In genomic region chr22:23164091-23164490, GRCh38 we compare ENCODE assay signal across 1 cellular context.
TF ChIP-seq lines count a peak whose summit lies in the region.

No MANE protein-coding gene starts in this region.

TF ChIP-seq in K562, 482 proteins besides CTCF, POLR2A, EP300 and RAD21:
- TF ChIP-seq ZKSCAN1 (IDR thresholded peaks at IDR 0.05; ENCODE audit: low read depth, low read length), result 0 out of 2 replicates have a peak, but pooled peaks have one; percentile 6
- no peak for TF ChIP-seq ZBTB43 (CRISPR knock-in tag; IDR thresholded peaks at IDR 0.05)
- TF ChIP-seq POU5F1 (IDR thresholded peaks at IDR 0.05; ENCODE audit: borderline replicate concordance, low read depth, low read length, partially characterized antibody), result peak; percentile 8
- TF ChIP-seq ATF3 (IDR thresholded peaks at IDR 0.05), result no peak
- 0 out of 2 replicates have a peak, but pooled peaks have one; percentile 13 for TF ChIP-seq ATF3 (CRISPR knock-in tag; conservative IDR thresholded peaks at IDR 0.05)
- 0 out of 4 replicates have a peak, but pooled peaks of 1 of the 2 experiments have one; percentile 8 for TF ChIP-seq TBL1XR1 (IDR thresholded peaks at IDR 0.05; ENCODE audit: low read length in 2 of 2)
